11 cellular contexts compared by ENCODE assay signal in genomic region chr22:50548913-50549790, GRCh38. TPM values are rescaled to one million over a fixed set of nuclear protein-coding genes. Genes with fewer than 3 reads are reported as not detected.
A peak's percentile ranks its signal among the peaks of the same experiment; 100 is the strongest.
DNase-seq lines count a peak whose midpoint lies in the region; TF ChIP-seq lines count a peak whose summit lies in the region.
"Had no signal": no experiment of that assay in that cellular context is flagged by ENCODE, and none has a peak within 500 bp of the region (broad histone marks: within the 10 kb centered on the region; RNA-seq: fewer than 3 reads in every experiment).

No MANE protein-coding gene starts in this region.

- peak overlapping the region; percentile 88 for H3K9ac ChIP-seq in Karpas-422 (ENCODE audit: low read length)

- H3K9me2 ChIP-seq in Karpas-422 (replicated peaks; ENCODE audit: insufficient read depth, low read length): no peaks in the 10 kb centered on the region

- H3K79me2 ChIP-seq in Karpas-422 (ENCODE audit: low read length): no peaks in the 10 kb centered on the region

- no peak for TF ChIP-seq CTCF in coronary artery (IDR thresholded peaks at IDR 0.05)

- peaks cover 32% of the 10 kb centered on the region for H3K4me1 ChIP-seq in Karpas-422 (ENCODE audit: low read length)
- H3K4me1 ChIP-seq: SJSA1 had no signal

- H3K9me3 ChIP-seq in Karpas-422 (ENCODE audit: low read length): no peaks in the 10 kb centered on the region
- H3K9me3 ChIP-seq: SJSA1 had no signal

- H3K4me2 ChIP-seq in Karpas-422 (ENCODE audit: low read depth, low read length, poor library complexity, severe bottlenecking): peak overlapping the region; percentile 97

- H3K36me3 ChIP-seq in Karpas-422 (ENCODE audit: insufficient read depth, low read length): no peaks in the 10 kb centered on the region
- H3K36me3 ChIP-seq: SJSA1 had no signal

- H4K20me1 ChIP-seq in Karpas-422 (ENCODE audit: insufficient read depth, low read depth, low read length): no peaks in the 10 kb centered on the region

- peak overlapping the region; percentile 93 for H2AFZ ChIP-seq in Karpas-422 (ENCODE audit: low read length)

- H3K4me3 ChIP-seq in Karpas-422 (ENCODE audit: low read length) (peak overlapping the region; percentile 70), coronary artery (peak overlapping the region; percentile 51), skin epidermis (peak overlapping the region; percentile 2 to 41 (median 30))
- H3K4me3 ChIP-seq: SJSA1 had no signal

- DNase-seq in GM03348 (ENCODE audit: low spot score) (peak; percentile 18), Karpas-422 (no peak), coronary artery (ENCODE audit: low spot score) (no peak), HT-29 (ENCODE audit: low spot score) (no peak), DMS53 treated with DMSO at 0.1 percent for 48 hours (lab: John Stamatoyannopoulos, UW; ENCODE audit: unreplicated experiment) (no peak), foreskin melanocyte (no peak)
- no peak for DNase-seq in stimulated activated CD4-positive, alpha-beta T cell treated with anti-CD3 and anti-CD28 coated beads, Interleukin-4, amount 100 ng/mL, for 4 hours
- DNase-seq: caudate nucleus, IMR-90 had no signal

- H3K27ac ChIP-seq in Karpas-422 (ENCODE audit: low read length) (no peak overlapping the region), coronary artery (no peak overlapping the region), skin epidermis (peak overlapping the region in 19 of 21 experiments; percentile 13 to 100 (median 75))
- H3K27ac ChIP-seq: SJSA1 had no signal

- no peaks in the 10 kb centered on the region for H3K27me3 ChIP-seq in Karpas-422 (ENCODE audit: low read length)
- H3K27me3 ChIP-seq: SJSA1 had no signal

RNA-seq across cellular contexts. Expression of gene KLHDC7B, which starts 3.5 kb away (rescaled TPM):
- 4.5 and 9.8 TPM in 2 replicates for total RNA-seq in Karpas-422 (2014; rRNA removed; shearing (Covaris generic); ENCODE audit: low replicate concordance)
- not detected in 2 replicates for total RNA-seq in HT-29 (2014; rRNA removed; shearing (Covaris generic))
- total RNA-seq: IMR-90 had no signal

RNA-seq across cellular contexts. Expression of gene SYCE3, which starts 13.6 kb away (rescaled TPM):
- not detected in 2 replicates for total RNA-seq in Karpas-422 (2014; rRNA removed; shearing (Covaris generic); ENCODE audit: low replicate concordance)
- total RNA-seq in HT-29 (2014; rRNA removed; shearing (Covaris generic)): not detected in 2 replicates
- total RNA-seq: IMR-90, SJSA1 had no signal

RNA-seq across cellular contexts. Expression of gene TYMP, which starts 19.3 kb away (rescaled TPM):
- 1.8 and 5.0 TPM in 2 replicates for total RNA-seq in Karpas-422 (2014; rRNA removed; shearing (Covaris generic); ENCODE audit: low replicate concordance)
- 6.9 and 7.4 TPM in 2 replicates for total RNA-seq in HT-29 (2014; rRNA removed; shearing (Covaris generic))

RNA-seq across cellular contexts. Expression of gene SCO2, which starts 23.8 kb away (rescaled TPM):
- 1.1 and 14.2 TPM in 2 replicates for total RNA-seq in Karpas-422 (2014; rRNA removed; shearing (Covaris generic); ENCODE audit: low replicate concordance)
- total RNA-seq in HT-29 (2014; rRNA removed; shearing (Covaris generic)): 5.0 and 5.5 TPM in 2 replicates

RNA-seq across cellular contexts. Expression of gene CPT1B, which starts 29.1 kb away (rescaled TPM):
- total RNA-seq in Karpas-422 (2014; rRNA removed; shearing (Covaris generic); ENCODE audit: low replicate concordance): 50.3 and 80.0 TPM in 2 replicates
- 1.5 and 2.5 TPM in 2 replicates for total RNA-seq in HT-29 (2014; rRNA removed; shearing (Covaris generic))

Comparison
In these comparisons a context has a peak if more than half of its experiments do, and no peak if none do; other contexts are left out.
1. H3K27ac ChIP-seq: peak in skin epidermis (19 of 21); none in Karpas-422 (single experiment) and coronary artery (0 of 2).
2. Peak in every context shown above with its lines, with median percentiles within 50 percentile points of each other: H3K4me3 ChIP-seq.